23 cellular contexts compared by ENCODE assay signal in genomic region chr17:46756061-46756735, GRCh38.
"Had no signal": no experiment of that assay in that cellular context is flagged by ENCODE, and none has a peak within 500 bp of the region (broad histone marks: within the 10 kb centered on the region; RNA-seq: fewer than 3 reads in every experiment).

No MANE protein-coding gene starts in this region.

- H3K27me3 ChIP-seq: adrenal gland, suprapubic skin, transverse colon, uterus had no signal

- H3K4me3 ChIP-seq: adrenal gland, lower lobe of right lung, skin epidermis, suprapubic skin, transverse colon, uterus had no signal

- FAIRE-seq: astrocyte, bronchial epithelial cell, endometrium, frontal cortex, keratinocyte had no signal

- H3K9me3 Mint-ChIP-seq: activated naive CD4-positive, alpha-beta T cell treated with anti-CD3 and anti-CD28 coated beads, Interleukin-2, amount 50 U/mL, for 72 hours; stimulated activated naive CD8-positive, alpha-beta T cell treated with anti-CD3 and anti-CD28 coated beads, Interleukin-15, Interleukin-2, amounts not matched to agents 100 ng/mL and 50 ng/mL, for 24 hours had no signal

- DNase-seq: activated CD4-positive, alpha-beta T cell treated with anti-CD3 and anti-CD28 coated beads for 1 hour; activated CD8-positive, alpha-beta memory T cell treated with anti-CD3 and anti-CD28 coated beads for 24 hours; activated gamma-delta T cell; adrenal gland; cerebellar nuclear complex; cortex of kidney; erythroblast; hypothalamus; lower lobe of right lung; midbrain; right cardiac atrium; transverse colon; uterus had no signal

- H3K4me1 ChIP-seq: adrenal gland, lower lobe of right lung, transverse colon, uterus had no signal

- H3K27me3 Mint-ChIP-seq: progenitor cell of endocrine pancreas; stimulated activated naive CD8-positive, alpha-beta T cell treated with anti-CD3 and anti-CD28 coated beads, Interleukin-15, Interleukin-2, amounts not matched to agents 100 ng/mL and 50 ng/mL, for 24 hours had no signal

- H3K27ac ChIP-seq: adrenal gland, lower lobe of right lung, suprapubic skin, transverse colon, uterus had no signal

- H3K4me3 Mint-ChIP-seq: stimulated activated naive CD8-positive, alpha-beta T cell treated with anti-CD3 and anti-CD28 coated beads, Interleukin-15, Interleukin-2, amounts not matched to agents 100 ng/mL and 50 ng/mL, for 24 hours had no signal

- H3K9me3 ChIP-seq: adrenal gland, lower lobe of right lung, suprapubic skin, transverse colon, uterus had no signal

- H3K36me3 ChIP-seq: uterus had no signal

- H3K27ac Mint-ChIP-seq: activated naive CD4-positive, alpha-beta T cell treated with anti-CD3 and anti-CD28 coated beads, Interleukin-2, amount 50 U/mL, for 72 hours; progenitor cell of endocrine pancreas; stimulated activated naive CD8-positive, alpha-beta T cell treated with anti-CD3 and anti-CD28 coated beads, Interleukin-15, Interleukin-2, amounts not matched to agents 100 ng/mL and 50 ng/mL, for 24 hours had no signal

- ATAC-seq: activated naive CD4-positive, alpha-beta T cell treated with anti-CD3 and anti-CD28 coated beads, Interleukin-2, amount 50 U/mL, for 72 hours; lower lobe of right lung; right cardiac atrium had no signal
